Comparison of ENCODE assay signal across 15 cellular contexts in the genomic region with DNA sequence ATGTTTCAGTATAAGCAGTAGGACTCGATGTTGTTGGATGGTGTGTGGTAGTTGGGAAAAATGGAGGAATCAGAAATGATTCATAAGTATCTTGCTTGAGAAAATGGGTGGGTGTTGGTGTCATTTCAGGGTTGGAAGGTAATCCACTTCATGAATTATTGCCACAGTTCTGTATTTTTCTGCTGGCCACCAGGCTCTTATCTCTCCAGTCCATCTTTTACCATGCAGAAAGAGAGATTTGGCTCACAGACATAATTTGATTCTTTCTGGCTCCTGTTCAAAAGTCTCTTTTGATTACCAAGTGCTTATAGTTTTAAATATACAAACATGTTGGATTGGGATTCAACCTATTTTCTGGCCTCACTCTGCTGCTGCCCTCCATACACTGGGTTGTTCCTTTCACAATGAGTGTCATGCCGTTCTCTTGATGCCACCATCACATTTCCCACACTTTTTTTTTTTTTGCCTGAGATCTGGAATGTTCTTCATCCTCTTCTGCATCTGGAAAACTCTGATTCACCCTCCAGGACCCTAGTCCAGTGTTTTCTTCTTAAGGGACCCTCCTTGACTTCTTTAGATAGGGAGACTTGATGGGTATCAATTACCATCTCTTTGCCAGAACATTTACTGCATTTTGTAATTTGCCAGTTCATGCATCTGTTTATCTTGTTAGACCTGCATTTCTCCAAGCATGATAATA.
"Had no signal": no experiment of that assay in that cellular context is flagged by ENCODE, and none has a peak within 500 bp of the region (broad histone marks: within the 10 kb centered on the region; RNA-seq: fewer than 3 reads in every experiment).

No MANE protein-coding gene starts in this region.

- DNase-seq: activated CD4-positive, alpha-beta T cell treated with anti-CD3 and anti-CD28 coated beads for 1 hour; activated CD8-positive, alpha-beta memory T cell treated with anti-CD3 and anti-CD28 coated beads for 24 hours; activated CD8-positive, alpha-beta memory T cell treated with anti-CD3 and anti-CD28 coated beads, Interleukin-2, amount 50 U/mL, for 48 hours; activated effector memory CD4-positive, alpha-beta T cell treated with Interleukin-2 at 50 U/mL for 16 hours; activated naive CD4-positive, alpha-beta T cell treated with anti-CD3 and anti-CD28 coated beads, Interleukin-2, amount 50 U/mL, for 16 hours; activated T-cell treated with anti-CD3 and anti-CD28 coated beads, Interleukin-2, amount 50 U/mL, for 48 hours; erythroblast; gastrocnemius medialis; head of caudate nucleus; retina; stimulated activated CD4-positive, alpha-beta T cell treated with anti-CD3 and anti-CD28 coated beads, Interleukin-2, amount 100 ng/mL, for 24 hours; stimulated activated naive CD4-positive, alpha-beta T cell treated with Interleukin-2 at 50 U/mL for 16 hours; thyroid gland had no signal

- H3K27ac ChIP-seq: breast epithelium, coronary artery, gastrocnemius medialis, thyroid gland had no signal

- ATAC-seq: gastrocnemius medialis had no signal

- H3K9me3 ChIP-seq: breast epithelium, gastrocnemius medialis, thyroid gland had no signal

- H3K4me3 ChIP-seq: breast epithelium, coronary artery, gastrocnemius medialis, thyroid gland had no signal

- H3K4me1 ChIP-seq: breast epithelium, gastrocnemius medialis, thyroid gland had no signal

- H3K27me3 ChIP-seq: breast epithelium, gastrocnemius medialis, thyroid gland had no signal

- H3K36me3 ChIP-seq: breast epithelium, gastrocnemius medialis, thyroid gland had no signal
